Comparison of ENCODE assay signal across 20 cellular contexts in the genomic region with DNA sequence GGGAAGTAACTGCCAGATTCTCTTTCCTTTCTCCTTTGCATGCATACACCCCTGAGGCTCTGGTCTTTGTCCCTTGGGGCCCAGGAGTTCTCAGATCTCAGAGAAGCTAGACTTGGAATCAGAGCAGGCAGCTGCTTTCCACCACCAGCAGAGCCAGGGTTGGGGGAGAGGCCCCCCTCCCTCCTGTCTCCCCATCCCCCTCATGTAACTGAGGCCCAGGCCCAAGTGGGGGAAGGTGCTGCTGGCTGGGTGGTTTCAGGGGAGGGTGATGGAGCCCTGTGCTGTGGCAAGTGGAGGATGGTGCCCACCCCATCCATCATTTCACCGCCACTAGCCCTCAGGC. TPM values are rescaled to one million over a fixed set of nuclear protein-coding genes. Genes with fewer than 3 reads are reported as not detected.
DNase-seq lines count a peak whose midpoint lies in the region; ATAC-seq, FAIRE-seq and TF ChIP-seq lines count a peak whose summit lies in the region.
"Had no signal": no experiment of that assay in that cellular context is flagged by ENCODE, and none has a peak within 500 bp of the region (broad histone marks: within the 10 kb centered on the region; RNA-seq: fewer than 3 reads in every experiment).

No MANE protein-coding gene starts in this region.

- 88% methylated on average over 1 of the region's 1 CpG; no CpG with 5 or more reads in 1 of the 2 experiments for WGBS in endodermal cell (ENCODE audit: insufficient coverage in 1 of 2, insufficient read length in 1 of 2), 2 experiments
- WGBS in heart left ventricle, 4 donors, result 80 to 100% (median 100%) methylated on average over 1 of the region's 1 CpG

- peaks cover 43% of the 10 kb centered on the region for H3K4me1 Mint-ChIP-seq in endodermal cell
- H3K4me1 Mint-ChIP-seq in nephron progenitor cell, result peaks cover 84% of the 10 kb centered on the region

- H3K9ac ChIP-seq in DND-41 (ENCODE audit: low read depth, low read length) (no peak overlapping the region), endodermal cell (ENCODE audit: extremely low read depth, low read length, poor library complexity, severe bottlenecking) (no peak overlapping the region)
- H3K9ac ChIP-seq: SK-N-SH had no signal

- H3K79me2 ChIP-seq in DND-41 (ENCODE audit: insufficient read depth, low read length), result peaks cover 54% of the 10 kb centered on the region

- H3K4me2 ChIP-seq in DND-41 (ENCODE audit: insufficient read depth, low read length), result no peak overlapping the region
- H3K4me2 ChIP-seq: SK-N-SH had no signal

- H2AFZ ChIP-seq in DND-41 (ENCODE audit: low read depth, low read length), result no peak overlapping the region

- H3K27me3 Mint-ChIP-seq in endodermal cell (ENCODE audit: insufficient read depth), result peaks cover 19% of the 10 kb centered on the region
- H3K27me3 Mint-ChIP-seq in nephron progenitor cell (ENCODE audit: low read depth, poor library complexity), result peaks cover 7% of the 10 kb centered on the region
- H3K27me3 Mint-ChIP-seq: CD4-positive, alpha-beta memory T cell had no signal

- no peak for DNase-seq in DND-41
- peak; percentile 8 for DNase-seq in LHCN-M2 (ENCODE audit: low read depth)
- no peak for DNase-seq in endodermal cell
- no peak for DNase-seq in nephron progenitor cell
- no peak for DNase-seq in heart left ventricle
- no peak for DNase-seq in D721Med (ENCODE audit: insufficient read length, low spot score)
- DNase-seq: activated CD4-positive, CD25-positive, alpha-beta regulatory T cell; activated naive CD8-positive, alpha-beta T cell treated with anti-CD3 and anti-CD28 coated beads for 36 hours; CD4-positive, alpha-beta memory T cell; heart right ventricle; NCI-H2227 treated with DMSO at 0.1 percent for 48 hours; SK-N-SH; stimulated activated CD4-positive, alpha-beta T cell treated with anti-CD3 and anti-CD28 coated beads, Interleukin-12 subunit alpha, Interleukin-12 subunit beta, amount 100 ng/mL, for 4 hours; T-helper 9 cell had no signal

- TF ChIP-seq POLR2A in heart left ventricle (IDR thresholded peaks at IDR 0.05), result no peak

- H3K36me3 ChIP-seq in DND-41 (ENCODE audit: insufficient read depth, low read length), result peaks cover 30% of the 10 kb centered on the region
- H3K36me3 ChIP-seq in endodermal cell (ENCODE audit: control insufficient read depth, insufficient read depth, low read length), result peaks cover 50% of the 10 kb centered on the region
- peaks cover 0 to 25% (median 19%) of the 10 kb centered on the region in 9 donors for H3K36me3 ChIP-seq in heart left ventricle
- H3K36me3 ChIP-seq: neutrophil had no signal

- H3K4me3 Mint-ChIP-seq in endodermal cell (no peak overlapping the region), nephron progenitor cell (peak overlapping the region; percentile 41)
- H3K4me3 Mint-ChIP-seq: activated naive CD8-positive, alpha-beta T cell treated with anti-CD3 and anti-CD28 coated beads for 36 hours; CD4-positive, alpha-beta memory T cell had no signal

- H3K9me3 Mint-ChIP-seq in endodermal cell (no peaks in the 10 kb centered on the region), nephron progenitor cell (no peaks in the 10 kb centered on the region)
- H3K9me3 Mint-ChIP-seq: activated naive CD8-positive, alpha-beta T cell treated with anti-CD3 and anti-CD28 coated beads for 36 hours; CD4-positive, alpha-beta memory T cell had no signal

- H3K27ac ChIP-seq in DND-41 (ENCODE audit: low read length) (0 out of 2 replicates have a peak overlapping the region, but pooled peaks have one; percentile 18), endodermal cell (ENCODE audit: low read depth, low read length) (peak overlapping the region; percentile 89), heart left ventricle (no peak overlapping the region)
- H3K27ac ChIP-seq: heart right ventricle, neutrophil, Peyer's patch had no signal

- H3K36me3 Mint-ChIP-seq in endodermal cell (ENCODE audit: low read depth) (peaks cover 35% of the 10 kb centered on the region), nephron progenitor cell (ENCODE audit: low read depth) (peaks cover 40% of the 10 kb centered on the region)

- H3K9me3 ChIP-seq in DND-41 (ENCODE audit: insufficient read depth, low read length, severe bottlenecking) (no peaks in the 10 kb centered on the region), endodermal cell (ENCODE audit: control insufficient read depth, low read length) (no peaks in the 10 kb centered on the region), heart left ventricle (no peaks in the 10 kb centered on the region)
- H3K9me3 ChIP-seq: heart right ventricle, neutrophil, Peyer's patch, SK-N-SH had no signal

- no peaks in the 10 kb centered on the region for H3K27me3 ChIP-seq in DND-41 (ENCODE audit: insufficient read depth, low read length, poor library complexity)
- H3K27me3 ChIP-seq in endodermal cell (ENCODE audit: control insufficient read depth, insufficient read depth, low read length, poor library complexity, severe bottlenecking), result no peaks in the 10 kb centered on the region
- no peaks in the 10 kb centered on the region for H3K27me3 ChIP-seq in heart left ventricle
- H3K27me3 ChIP-seq: heart right ventricle, Peyer's patch had no signal

- H3K4me1 ChIP-seq in DND-41 (ENCODE audit: insufficient read depth, low read length), result peaks cover 38% of the 10 kb centered on the region
- H3K4me1 ChIP-seq in endodermal cell (ENCODE audit: control insufficient read depth, insufficient read depth, low read length), result peaks cover 5% of the 10 kb centered on the region
- peaks cover 0 to 37% (median 13%) of the 10 kb centered on the region in 12 donors for H3K4me1 ChIP-seq in heart left ventricle

- FAIRE-seq in D721Med (lab: Jason Lieb, UNC), result no peak
- FAIRE-seq: colon, keratinocyte had no signal

- no peak overlapping the region for H3K4me3 ChIP-seq in DND-41 (ENCODE audit: low read depth in 1 of 2, low read length in 2 of 2)
- no peak overlapping the region for H3K4me3 ChIP-seq in endodermal cell (ENCODE audit: low read length)
- no peak overlapping the region for H3K4me3 ChIP-seq in heart left ventricle
- H3K4me3 ChIP-seq: heart right ventricle, Peyer's patch had no signal

- intact Hi-C loops in heart left ventricle (cut with DNase I), result no loop called here

- no peak for TF ChIP-seq CTCF in DND-41 (IDR thresholded peaks at IDR 0.05; ENCODE audit: borderline replicate concordance, extremely low read depth, low read length, poor library complexity, severe bottlenecking)
- TF ChIP-seq CTCF in endodermal cell (conservative IDR thresholded peaks at IDR 0.05), result no peak
- no peak for TF ChIP-seq CTCF in nephron progenitor cell (IDR thresholded peaks at IDR 0.05)
- TF ChIP-seq CTCF in heart left ventricle (IDR thresholded peaks at IDR 0.05), result no peak
- TF ChIP-seq CTCF in D721Med (IDR thresholded peaks at IDR 0.05; ENCODE audit: insufficient read depth, missing control alignments), result no peak

- no peak for ATAC-seq in DND-41 (ENCODE audit: insufficient read depth, low read depth)
- ATAC-seq in HG03442 (IDR thresholded peaks at IDR 0.05; ENCODE audit: unreplicated experiment), result no peak
- ATAC-seq in heart left ventricle, result no peak
- ATAC-seq in HG03378 (IDR thresholded peaks at IDR 0.05; ENCODE audit: unreplicated experiment), result no peak

- peaks cover 68% of the 10 kb centered on the region for H4K20me1 ChIP-seq in DND-41 (ENCODE audit: insufficient read depth, low read length)

- H3K27ac Mint-ChIP-seq in endodermal cell, result no peak overlapping the region
- H3K27ac Mint-ChIP-seq in nephron progenitor cell, result peak overlapping the region; percentile 48
- H3K27ac Mint-ChIP-seq: activated naive CD8-positive, alpha-beta T cell treated with anti-CD3 and anti-CD28 coated beads for 36 hours had no signal

RNA-seq across cellular contexts. Expression of a gene that starts 16.4 kb away (rescaled TPM):
- total RNA-seq in LHCN-M2 (2014; rRNA removed), result 4.2 and 4.6 TPM in 2 replicates
- 9.0 TPM for polyA plus RNA-seq in LHCN-M2 (2012)
- 10 to 100 TPM; 44.4 to 47.7 TPM for total RNA-seq in endodermal cell
- polyA plus RNA-seq in endodermal cell (2013, experiment 1 of 2), result 54.1 TPM
- 47.0 TPM for polyA plus RNA-seq in endodermal cell (2013, experiment 2 of 2)
- 10 to 100 TPM; 11.3 to 22.5 (median 16.0) TPM for total RNA-seq in heart left ventricle
- polyA plus RNA-seq in heart left ventricle, result 10 to 100 TPM; 10.9 to 17.9 TPM

Comparison
In these comparisons a context has a peak if more than half of its experiments do, and no peak if none do; other contexts are left out.
1. H3K27ac ChIP-seq: peak in DND-41 (single experiment) and endodermal cell (single experiment); none in heart left ventricle (0 of 12).